ENCODE assay signal across 1 cellular context in genomic region chr2:178478442-178479274, GRCh38.
TF ChIP-seq lines count a peak whose summit lies in the region.

FKBP7 (minus strand) TSS chr2:178478600; CDS start chr2:178478499, 101 bp downstream.

TF ChIP-seq in HEK293, 187 proteins besides CTCF, POLR2A, EP300 and RAD21 (continued from another document and continues in another):
- TF ChIP-seq SETDB1 (IDR thresholded peaks at IDR 0.05; ENCODE audit: insufficient read length, low read length) (peak; percentile 72), ZNF514 (tag by site-specific recombination; IDR thresholded peaks at IDR 0.05) (no peak), ZNF155 (tag by site-specific recombination; IDR thresholded peaks at IDR 0.05) (no peak), YY2 (tag by site-specific recombination; IDR thresholded peaks at IDR 0.05) (no peak), INSM2 (tag by site-specific recombination; IDR thresholded peaks at IDR 0.05) (no peak), ZNF768 (tag by site-specific recombination; IDR thresholded peaks at IDR 0.05) (no peak), ZBTB6 (tag by site-specific recombination; IDR thresholded peaks at IDR 0.05) (no peak), ZNF433 (tag by site-specific recombination; IDR thresholded peaks at IDR 0.05; ENCODE audit: low read depth) (no peak), ZNF561 (tag by site-specific recombination; IDR thresholded peaks at IDR 0.05; ENCODE audit: borderline replicate concordance) (no peak), ZBTB8A (tag by site-specific recombination; IDR thresholded peaks at IDR 0.05) (0 out of 2 replicates have a peak, but pooled peaks have one; percentile 22), ZNF394 (tag by site-specific recombination; IDR thresholded peaks at IDR 0.05; ENCODE audit: borderline replicate concordance) (0 out of 2 replicates have a peak, but pooled peaks have one; percentile 22), YY1 (tag by site-specific recombination; IDR thresholded peaks at IDR 0.05) (peak; percentile 20; the same call in 1 of the 2 replicates), ZNF398 (tag by site-specific recombination; IDR thresholded peaks at IDR 0.05) (no peak), ZNF214 (tag by site-specific recombination; IDR thresholded peaks at IDR 0.05; ENCODE audit: borderline replicate concordance) (no peak), ZNF596 (tag by site-specific recombination; IDR thresholded peaks at IDR 0.05) (no peak), BCL11B (tag by site-specific recombination; IDR thresholded peaks at IDR 0.05; ENCODE audit: low read depth) (no peak), ZNF140 (tag by site-specific recombination; IDR thresholded peaks at IDR 0.05) (no peak), ZNF571 (tag by site-specific recombination; IDR thresholded peaks at IDR 0.05) (no peak), WT1 (tag by site-specific recombination; IDR thresholded peaks at IDR 0.05) (no peak), ZNF366 (tag by site-specific recombination; conservative IDR thresholded peaks at IDR 0.05) (no peak), ZNF341 (tag by site-specific recombination; IDR thresholded peaks at IDR 0.05; ENCODE audit: low read depth) (peak; percentile 54; the same call in 1 of the 2 replicates), MYNN (tag by site-specific recombination; IDR thresholded peaks at IDR 0.05; ENCODE audit: borderline replicate concordance) (no peak), ZNF48 (tag by site-specific recombination; IDR thresholded peaks at IDR 0.05) (no peak), ZSCAN4 (tag by site-specific recombination; IDR thresholded peaks at IDR 0.05) (no peak), ZNF223 (tag by site-specific recombination; IDR thresholded peaks at IDR 0.05) (no peak), GLI2 (tag by site-specific recombination; IDR thresholded peaks at IDR 0.05; ENCODE audit: borderline replicate concordance, low read depth) (no peak), ZNF629 (tag by site-specific recombination; IDR thresholded peaks at IDR 0.05) (peak; percentile 88), ZNF2 (tag by site-specific recombination; IDR thresholded peaks at IDR 0.05) (peak; percentile 45; the same call in 1 of the 2 replicates), ZIC2 (tag by site-specific recombination; IDR thresholded peaks at IDR 0.05) (peak; percentile 60), ZBTB17 (tag by site-specific recombination; IDR thresholded peaks at IDR 0.05) (peak; percentile 92), ZNF548 (tag by site-specific recombination; IDR thresholded peaks at IDR 0.05) (no peak), ZNF488 (tag by site-specific recombination; IDR thresholded peaks at IDR 0.05) (no peak), ZNF362 (tag by site-specific recombination; IDR thresholded peaks at IDR 0.05) (0 out of 2 replicates have a peak, but pooled peaks have one; percentile 35), ZBTB7A (tag by site-specific recombination; IDR thresholded peaks at IDR 0.05; ENCODE audit: low read depth) (no peak), GLI4 (tag by site-specific recombination; IDR thresholded peaks at IDR 0.05) (no peak), ZNF626 (tag by site-specific recombination; IDR thresholded peaks at IDR 0.05) (no peak), ZNF175 (tag by site-specific recombination; IDR thresholded peaks at IDR 0.05) (no peak), ZNF692 (tag by site-specific recombination; IDR thresholded peaks at IDR 0.05) (no peak), SP2 (tag by site-specific recombination; IDR thresholded peaks at IDR 0.05) (peak; percentile 64), ZNF660 (tag by site-specific recombination; IDR thresholded peaks at IDR 0.05) (peak; percentile 46; the same call in 1 of the 2 replicates), MZF1 (tag by site-specific recombination; IDR thresholded peaks at IDR 0.05; ENCODE audit: borderline replicate concordance) (no peak), ZNF501 (tag by site-specific recombination; IDR thresholded peaks at IDR 0.05) (no peak; the same call in 1 of the 2 replicates), BCL11A (tag by site-specific recombination; IDR thresholded peaks at IDR 0.05; ENCODE audit: low read depth) (no peak), ZNF10 (tag by site-specific recombination; IDR thresholded peaks at IDR 0.05) (no peak), ZNF473 (tag by site-specific recombination; IDR thresholded peaks at IDR 0.05) (no peak), ZBTB11 (tag by site-specific recombination; conservative IDR thresholded peaks at IDR 0.05; ENCODE audit: low read depth) (0 out of 2 replicates have a peak, but pooled peaks have one; percentile 12), GLIS1 (tag by site-specific recombination; IDR thresholded peaks at IDR 0.05) (peak; percentile 81), TSHZ1 (tag by site-specific recombination; IDR thresholded peaks at IDR 0.05; ENCODE audit: borderline replicate concordance) (no peak), ZNF157 (tag by site-specific recombination; IDR thresholded peaks at IDR 0.05) (no peak), ZNF449 (tag by site-specific recombination; IDR thresholded peaks at IDR 0.05) (no peak)
